ENCODE assay signal across 8 cellular contexts in genomic region chr9:87662808-87663528, GRCh38.
DNase-seq lines count a peak whose midpoint lies in the region; ATAC-seq and TF ChIP-seq lines count a peak whose summit lies in the region.

No MANE protein-coding gene starts in this region.

- H3K27me3 ChIP-seq in DOHH2 (ENCODE audit: control insufficient read depth, low read length) (no peaks in the 10 kb centered on the region), spleen (replicated peaks in 1 of 7) (no peaks in the 10 kb centered on the region)

- H3F3A ChIP-seq in DOHH2 (ENCODE audit: control insufficient read depth, insufficient read depth) = no peaks in the 10 kb centered on the region

- no peak for ATAC-seq in GM19023 (IDR thresholded peaks at IDR 0.05; ENCODE audit: unreplicated experiment)
- no peak for ATAC-seq in HG03045 (IDR thresholded peaks at IDR 0.05; ENCODE audit: unreplicated experiment)

- intact Hi-C loops in spleen (cut with DNase I; ENCODE audit: low total_unique reads) = loop anchor here (5.0 kb wide), 1 partner anchor 326 kb away; no protein-coding TSS in a partner anchor

- no peak for TF ChIP-seq POLR2A in spleen (IDR thresholded peaks at IDR 0.05)

- H3K79me2 ChIP-seq in DOHH2 (ENCODE audit: control insufficient read depth, low read length) = no peaks in the 10 kb centered on the region

- H3K4me1 ChIP-seq in DOHH2 (ENCODE audit: control insufficient read depth, low read length) (no peaks in the 10 kb centered on the region), spleen (no peaks in the 10 kb centered on the region)

- no peak overlapping the region for H3K4me2 ChIP-seq in DOHH2 (ENCODE audit: low read length)

- TF ChIP-seq CTCF in DOHH2 (IDR thresholded peaks at IDR 0.05; ENCODE audit: low read depth, low read length, poor library complexity, severe bottlenecking) (peak; percentile 63), spleen (IDR thresholded peaks at IDR 0.05 in 8 of 11, conservative IDR thresholded peaks at IDR 0.05 in 3 of 11) (peak; percentile 26 to 75 (median 66))

- 57 to 79% (median 71%) methylated on average over 11 of the region's 11 CpGs for WGBS in spleen, 5 donors

- DNase-seq in HK-2 (ENCODE audit: unreplicated experiment) (peak; percentile 90), RPMI7951 (ENCODE audit: low read depth) (peak; percentile 55), astrocyte of the hippocampus (ENCODE audit: low read depth, low spot score) (peak; percentile 89), iPS DF 19.7 (ENCODE audit: low read depth, low spot score) (peak; percentile 85), spleen (no peak)

- H3K4me3 ChIP-seq in DOHH2 (ENCODE audit: low read length) (no peak overlapping the region), spleen (no peak overlapping the region)

- H3K36me3 ChIP-seq in DOHH2 (ENCODE audit: control insufficient read depth, low read length) (no peaks in the 10 kb centered on the region), spleen (peaks cover 0 to 57% (median 0%) of the 10 kb centered on the region in 6 donors)

- H3K9me3 ChIP-seq in DOHH2 (ENCODE audit: control insufficient read depth, insufficient read depth, low read length) = no peaks in the 10 kb centered on the region; the same call in 1 of the 2 replicates
- peaks cover 0 to 16% (median 8%) of the 10 kb centered on the region in 8 donors for H3K9me3 ChIP-seq in spleen

- no peaks in the 10 kb centered on the region for H4K20me1 ChIP-seq in DOHH2 (ENCODE audit: control insufficient read depth, insufficient read depth, low read depth, low read length)

- no peaks in the 10 kb centered on the region for H3K9me2 ChIP-seq in DOHH2 (replicated peaks; ENCODE audit: control insufficient read depth, low read length)

- no peak overlapping the region for H3K27ac ChIP-seq in DOHH2 (ENCODE audit: low read depth, low read length)
- H3K27ac ChIP-seq in spleen = no peak overlapping the region
